Comparison of ENCODE assay signal across 15 cellular contexts in the genomic region with DNA sequence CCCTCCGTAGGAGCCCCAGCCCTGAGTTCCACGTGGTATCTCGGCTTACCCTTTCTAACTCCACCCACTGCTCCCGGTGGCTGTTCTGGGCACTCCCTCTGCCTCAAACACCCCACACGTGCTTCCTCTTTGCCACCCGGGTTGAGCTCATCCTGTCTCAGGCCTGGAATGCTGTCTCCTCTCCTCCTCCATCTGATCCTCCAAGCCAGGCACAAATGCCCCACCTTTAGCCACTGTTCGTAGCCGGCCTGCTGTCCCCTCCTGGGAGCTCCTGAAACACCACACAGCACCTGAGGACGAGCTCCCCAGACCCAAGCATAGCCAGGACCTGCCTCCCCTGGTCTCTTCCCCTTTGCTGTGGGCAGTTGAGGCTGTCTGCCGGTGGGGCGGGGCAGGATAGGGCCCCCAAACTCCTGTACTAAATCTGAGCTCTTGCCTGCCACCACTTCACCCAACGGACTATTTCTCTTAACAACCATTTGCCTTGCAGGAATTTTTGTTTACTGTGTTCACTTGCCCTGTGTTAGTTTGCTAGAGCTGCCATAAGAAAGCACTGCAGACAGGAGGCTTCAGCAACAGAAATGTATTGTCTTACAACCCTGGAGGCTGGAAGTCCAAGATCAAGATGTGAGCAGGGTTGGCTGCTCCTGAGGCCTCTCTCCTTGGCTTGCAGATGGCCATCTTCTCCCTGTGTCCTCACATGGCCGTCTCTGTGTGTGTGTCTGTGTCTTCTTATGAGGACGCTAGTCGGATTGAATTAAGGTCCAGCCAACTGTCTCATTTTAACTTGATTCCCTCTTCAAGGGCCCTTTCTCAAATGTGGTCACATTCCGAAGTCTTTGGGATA. TPM values are rescaled to one million over a fixed set of nuclear protein-coding genes. Genes with fewer than 3 reads are reported as not detected.
"Had no signal": no experiment of that assay in that cellular context is flagged by ENCODE, and none has a peak within 500 bp of the region (broad histone marks: within the 10 kb centered on the region; RNA-seq: fewer than 3 reads in every experiment).

No MANE protein-coding gene starts in this region.

- DNase-seq: activated CD4-positive, alpha-beta T cell treated with anti-CD3 and anti-CD28 coated beads, Interleukin-2, amount 50 U/mL, for 1 hour; activated naive CD8-positive, alpha-beta T cell treated with anti-CD3 and anti-CD28 coated beads for 36 hours; activated T-cell treated with anti-CD3 and anti-CD28 coated beads, Interleukin-2, amount 50 U/mL, for 72 hours; effector memory CD4-positive, alpha-beta T cell; retina; stimulated activated CD4-positive, alpha-beta T cell treated with anti-CD3 and anti-CD28 coated beads, Interleukin-15, amount 100 ng/mL, for 24 hours; stimulated activated CD4-positive, alpha-beta T cell treated with anti-CD3 and anti-CD28 coated beads, Interleukin-4, amount 100 ng/mL, for 1 hour; stimulated activated naive B cell treated with anti-CD40 and anti-IgM and Interleukin-4, amounts not matched to agents 10 μg/mL and 1 μg/mL and 100 μg/mL, for 72 hours; substantia nigra; transverse colon had no signal

- H3K4me1 ChIP-seq: heart left ventricle had no signal

- H3K27me3 ChIP-seq: transverse colon had no signal

- H3K27ac ChIP-seq: epithelial cell of prostate, heart left ventricle, neutrophil, transverse colon had no signal

- H3K4me3 ChIP-seq: heart left ventricle, lung, transverse colon had no signal

- H3K36me3 ChIP-seq: heart left ventricle, neutrophil, transverse colon had no signal

RNA-seq across cellular contexts. Expression of a gene that starts 58.3 kb away (rescaled TPM):
- total RNA-seq: activated naive CD8-positive, alpha-beta T cell treated with anti-CD3 and anti-CD28 coated beads for 36 hours; heart left ventricle; skeletal muscle tissue had no signal
- polyA plus RNA-seq: heart left ventricle had no signal
